Comparison of ENCODE assay signal across 8 cellular contexts in the genomic region with DNA sequence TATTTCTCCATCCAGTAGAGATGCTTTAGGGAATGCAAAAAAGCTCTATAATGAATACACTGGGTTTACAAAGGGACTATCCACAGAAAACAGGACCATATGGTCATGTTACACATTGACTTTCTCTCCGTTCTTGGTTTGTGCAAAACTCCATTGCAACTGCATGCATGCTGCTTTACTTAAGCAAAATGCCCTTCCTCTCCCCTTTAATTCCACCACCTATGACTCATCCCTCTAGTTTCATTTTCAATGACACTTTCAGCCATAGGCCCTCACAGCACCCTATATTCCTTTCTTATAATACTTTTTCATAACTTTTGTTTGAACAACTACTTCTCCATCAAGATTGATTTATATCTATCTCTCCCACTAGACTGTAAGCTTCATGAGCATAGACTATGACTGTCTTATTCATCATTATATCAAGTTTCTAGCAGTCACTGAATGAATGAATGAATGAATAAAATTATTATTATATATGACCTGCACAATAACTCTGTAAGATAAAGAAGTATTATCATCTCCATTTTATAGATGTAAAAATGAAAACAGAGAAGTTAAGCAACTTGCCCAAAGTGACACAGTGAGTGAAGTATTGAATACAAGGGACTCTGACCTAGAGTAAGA.
DNase-seq lines count a peak whose midpoint lies in the region; ATAC-seq and TF ChIP-seq lines count a peak whose summit lies in the region.

No MANE protein-coding gene starts in this region.

- H3K27ac Mint-ChIP-seq in HFFc6: no peak overlapping the region

- TF ChIP-seq CTCF in HFFc6 (IDR thresholded peaks at IDR 0.05) (no peak), kidney epithelial cell (IDR thresholded peaks at IDR 0.05; ENCODE audit: insufficient read depth, low read length, poor library complexity, severe bottlenecking) (no peak), spleen (IDR thresholded peaks at IDR 0.05 in 8 of 11, conservative IDR thresholded peaks at IDR 0.05 in 3 of 11) (no peak)

- TF ChIP-seq POLR2A in spleen (IDR thresholded peaks at IDR 0.05): no peak

- peaks cover 0 to 13% (median 0%) of the 10 kb centered on the region in 6 donors for H3K4me1 ChIP-seq in spleen

- H3K27me3 ChIP-seq in kidney epithelial cell (ENCODE audit: control insufficient read depth, insufficient read depth, low read length) (no peaks in the 10 kb centered on the region), spleen (replicated peaks in 1 of 7) (no peaks in the 10 kb centered on the region)

- H3K27ac ChIP-seq in spleen: no peak overlapping the region

- 34 to 69% (median 54%) methylated on average over 1 of the region's 1 CpG for WGBS in spleen, 5 donors

- H3K9me3 Mint-ChIP-seq in HFFc6: no peaks in the 10 kb centered on the region

- ATAC-seq in GM18517 (IDR thresholded peaks at IDR 0.05; ENCODE audit: unreplicated experiment): peak; percentile 94

- peaks cover 26% of the 10 kb centered on the region for H3K4me1 Mint-ChIP-seq in HFFc6 (ENCODE audit: low read depth)

- H3K36me3 ChIP-seq in kidney epithelial cell (ENCODE audit: control insufficient read depth, insufficient read depth, low read length) (no peaks in the 10 kb centered on the region), spleen (no peaks in the 10 kb centered on the region)

- intact Hi-C loops in spleen (cut with DNase I; ENCODE audit: low total_unique reads): no loop called here

- DNase-seq in HFFc6 (peak; percentile 13), NCI-H226 (peak; percentile 35), kidney epithelial cell (ENCODE audit: low read depth) (peak; percentile 37), spleen (no peak), COLO668 (lab: John Stamatoyannopoulos, UW; ENCODE audit: unreplicated experiment) (no peak), hippocampal formation (lab: John Stamatoyannopoulos, UW) (no peak)
- no peak for DNase-seq in stimulated activated CD4-positive, alpha-beta T cell treated with anti-CD3 and anti-CD28 coated beads, Interleukin-2, amount 100 ng/mL, for 24 hours

- H3K4me3 Mint-ChIP-seq in HFFc6: no peak overlapping the region

- no peaks in the 10 kb centered on the region for H3K9me3 ChIP-seq in spleen

- H3K4me3 ChIP-seq in kidney epithelial cell (ENCODE audit: low read depth, low read length) (no peak overlapping the region), spleen (no peak overlapping the region)

- no peaks in the 10 kb centered on the region for H3K36me3 Mint-ChIP-seq in HFFc6 (ENCODE audit: low read depth)

- no peaks in the 10 kb centered on the region; the same call in none of the 2 replicates for H3K27me3 Mint-ChIP-seq in HFFc6 (ENCODE audit: insufficient read depth)

Comparison
In these comparisons a context has a peak if more than half of its experiments do, and no peak if none do; other contexts are left out.
1. DNase-seq: peak in HFFc6 (single experiment), NCI-H226 (single experiment) and kidney epithelial cell (single experiment); none in spleen (single experiment), stimulated activated CD4-positive, alpha-beta T cell treated with anti-CD3 and anti-CD28 coated beads, Interleukin-2, amount 100 ng/mL, for 24 hours (0 of 2), COLO668 (single experiment) and hippocampal formation (0 of 2).